In the genomic region with DNA sequence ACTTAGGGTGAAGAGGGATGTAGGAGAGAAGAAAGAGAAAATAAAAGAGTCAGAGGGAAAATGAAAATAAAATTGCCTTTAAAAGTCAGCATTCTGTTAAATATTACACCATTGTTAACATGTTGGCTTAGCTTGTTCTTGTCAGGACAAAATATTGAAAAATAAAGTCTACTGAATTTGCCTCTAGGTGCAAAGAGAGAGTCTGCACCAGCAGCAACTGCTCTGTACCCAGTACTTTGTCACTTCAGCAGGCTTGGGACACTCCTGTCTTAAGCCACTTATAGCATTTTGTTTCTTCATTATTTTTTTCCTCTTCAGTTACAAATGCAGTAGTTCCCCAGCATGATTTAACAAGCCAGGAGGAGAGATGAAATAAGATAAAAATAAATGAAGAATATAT, we compare ENCODE assay signal across 35 cellular contexts. TPM values are rescaled to one million over a fixed set of nuclear protein-coding genes. Genes with fewer than 3 reads are reported as not detected.
"Had no signal": no experiment of that assay in that cellular context is flagged by ENCODE, and none has a peak within 500 bp of the region (broad histone marks: within the 10 kb centered on the region; RNA-seq: fewer than 3 reads in every experiment).

No MANE protein-coding gene starts in this region.

- H3K36me3 ChIP-seq: adrenal gland, brain microvascular endothelial cell, breast epithelium had no signal

- H3K27me3 ChIP-seq: adrenal gland, body of pancreas, brain microvascular endothelial cell, breast epithelium had no signal

- FAIRE-seq: astrocyte, TTC549 had no signal

- ATAC-seq: activated CD8-positive, alpha-beta T cell treated with anti-CD3 and anti-CD28 coated beads for 36 hours; activated naive CD4-positive, alpha-beta T cell treated with anti-CD3 and anti-CD28 coated beads, Interleukin-2, amount 50 U/mL, for 72 hours; activated T-cell treated with anti-CD3 and anti-CD28 coated beads, Interleukin-2, amount 50 U/mL, for 4 hours; activated T-cell treated with anti-CD3 and anti-CD28 coated beads, Interleukin-2, amount 50 U/mL, for 72 hours; activated T-helper 17 cell treated with anti-CD3 and anti-CD28 coated beads, Interleukin-2, amount 50 U/mL, for 72 hours; body of pancreas had no signal

- DNase-seq: activated B cell treated with CpG ODN at 0.5 μM for 24 hours; activated CD4-positive, alpha-beta memory T cell treated with anti-CD3 and anti-CD28 coated beads for 36 hours; activated CD4-positive, alpha-beta T cell treated with anti-CD3 and anti-CD28 coated beads for 4 hours; activated CD4-positive, alpha-beta T cell treated with anti-CD3 and anti-CD28 coated beads, Interleukin-2, amount 10 ng/mL, durations not matched to agents 24 days and 14 days; activated CD4-positive, alpha-beta T cell treated with anti-CD3 and anti-CD28 coated beads, Interleukin-2, amount 50 U/mL, for 1 hour; activated CD4-positive, alpha-beta T cell treated with anti-CD3 and anti-CD28 coated beads, Interleukin-2, amount 50 U/mL, for 4 hours; activated CD4-positive, CD25-positive, alpha-beta regulatory T cell treated with anti-CD3 and anti-CD28 coated beads, Interleukin-2, amount 50 U/mL, for 72 hours; activated CD8-positive, alpha-beta memory T cell treated with anti-CD3 and anti-CD28 coated beads, Interleukin-2, amount 50 U/mL, for 4 hours; activated CD8-positive, alpha-beta T cell treated with anti-CD3 and anti-CD28 coated beads for 36 hours; activated effector memory CD4-positive, alpha-beta T cell treated with anti-CD3 and anti-CD28 coated beads, Interleukin-2, amount 50 U/mL, for 16 hours; activated gamma-delta T cell treated with Interleukin-2 at 50 U/mL for 16 hours; activated naive CD4-positive, alpha-beta T cell; activated naive CD4-positive, alpha-beta T cell treated with anti-CD3 and anti-CD28 coated beads for 36 hours; activated naive CD4-positive, alpha-beta T cell treated with anti-CD3 and anti-CD28 coated beads, Interleukin-2, amount 50 U/mL, for 16 hours; activated naive CD8-positive, alpha-beta T cell treated with anti-CD3 and anti-CD28 coated beads for 36 hours; activated T-cell treated with anti-CD3 and anti-CD28 coated beads for 4 hours; activated T-cell treated with anti-CD3 and anti-CD28 coated beads, Interleukin-2, amount 50 U/mL, for 1 hour; activated T-cell treated with anti-CD3 and anti-CD28 coated beads, Interleukin-2, amount 50 U/mL, for 4 hours; activated T-cell treated with anti-CD3 and anti-CD28 coated beads, Interleukin-2, amount 50 U/mL, for 72 hours; adrenal gland; amniotic stem cell; aorta; body of pancreas; brain microvascular endothelial cell; central memory CD4-positive, alpha-beta T cell; T-helper 2 cell; T-helper 9 cell had no signal

- H3K9me3 ChIP-seq: adrenal gland, body of pancreas, breast epithelium had no signal

- H3K4me1 ChIP-seq: adrenal gland, body of pancreas, breast epithelium had no signal

- H3K4me3 ChIP-seq: adrenal gland, body of pancreas, breast epithelium had no signal

- H3K27ac ChIP-seq: adrenal gland, body of pancreas, brain microvascular endothelial cell, breast epithelium, VCaP had no signal

RNA-seq across cellular contexts. Expression of a gene that starts 11.0 kb away (rescaled TPM):
- total RNA-seq: activated B cell treated with CpG ODN at 0.5 μM for 24 hours; activated CD4-positive, alpha-beta memory T cell treated with anti-CD3 and anti-CD28 coated beads for 36 hours; activated CD4-positive, alpha-beta T cell treated with anti-CD3 and anti-CD28 coated beads, Interleukin-2, amount 10 ng/mL, durations not matched to agents 24 days and 14 days; activated CD8-positive, alpha-beta memory T cell treated with anti-CD3 and anti-CD28 coated beads for 36 hours; activated CD8-positive, alpha-beta T cell treated with anti-CD3 and anti-CD28 coated beads for 36 hours; activated naive CD4-positive, alpha-beta T cell treated with anti-CD3 and anti-CD28 coated beads for 36 hours; activated naive CD4-positive, alpha-beta T cell treated with anti-CD3 and anti-CD28 coated beads, Interleukin-2, amount 50 U/mL, for 72 hours; activated naive CD8-positive, alpha-beta T cell treated with anti-CD3 and anti-CD28 coated beads for 36 hours; activated T-cell treated with anti-CD3 and anti-CD28 coated beads, Interleukin-2, amount 50 U/mL, for 4 hours; activated T-cell treated with anti-CD3 and anti-CD28 coated beads, Interleukin-2, amount 50 U/mL, for 72 hours; activated T-helper 1 cell treated with anti-CD3 and anti-CD28 coated beads, Interleukin-12 subunit alpha, Interleukin-12 subunit beta, Interleukin-2, Interleukin-4 antibody, amounts not matched to agents 30 ng/mL and 10 ng/mL and 1 ng/mL, durations not matched to agents 14 hours and 24 hours and 36 hours; activated T-helper 17 cell treated with anti-CD3 and anti-CD28 coated beads, Interleukin-2, amount 50 U/mL, for 72 hours; aorta; breast epithelium had no signal
